ENCODE assay signal across 18 cellular contexts in genomic region chr5:120252839-120253238, GRCh38.
DNase-seq lines count a peak whose midpoint lies in the region; ATAC-seq and TF ChIP-seq lines count a peak whose summit lies in the region.
"Had no signal": no experiment of that assay in that cellular context is flagged by ENCODE, and none has a peak within 500 bp of the region (broad histone marks: within the 10 kb centered on the region; RNA-seq: fewer than 3 reads in every experiment).

No MANE protein-coding gene starts in this region.

- H3K27me3 ChIP-seq in SK-N-SH (ENCODE audit: insufficient read depth) (no peaks in the 10 kb centered on the region), uterus (peaks cover 0 to 2% of the 10 kb centered on the region in 2 donors)
- H3K27me3 ChIP-seq: ovary, suprapubic skin had no signal

- H3K4me1 ChIP-seq in SK-N-SH (ENCODE audit: control insufficient read depth in 1 of 2, insufficient read depth in 2 of 2, low read depth in 1 of 2, low read length in 1 of 2) (peaks cover 0 to 8% of the 10 kb centered on the region in 2 experiments; a peak in 2 of 4 replicates), uterus (no peaks in the 10 kb centered on the region)
- H3K4me1 ChIP-seq: suprapubic skin had no signal

- POLR2A ChIA-PET in SK-N-SH (lab: Yijun Ruan, JAX): no interaction called here

- no peak for TF ChIP-seq EP300 in SK-N-SH (IDR thresholded peaks at IDR 0.05; ENCODE audit: borderline replicate concordance in 1 of 2, low read depth in 1 of 2, low read length in 1 of 2)

- H3K9me2 ChIP-seq in SK-N-SH: no peaks in the 10 kb centered on the region

- TF ChIP-seq CTCF in SK-N-SH (IDR thresholded peaks at IDR 0.05) (no peak), uterus (IDR thresholded peaks at IDR 0.05) (no peak)

- H3K9ac ChIP-seq in SK-N-SH: no peak overlapping the region

- CTCF ChIA-PET in SK-N-SH (lab: Yijun Ruan, JAX): no interaction called here

- H2AFZ ChIP-seq in SK-N-SH (ENCODE audit: low read depth): no peak overlapping the region

- DNase-seq in DMS153 treated with DMSO at 0.1 percent for 48 hours (lab: John Stamatoyannopoulos, UW; ENCODE audit: unreplicated experiment) (peak; percentile 0), DMS153 (lab: John Stamatoyannopoulos, UW) (no peak), NCI-H2029 (lab: John Stamatoyannopoulos, UW) (peak; percentile 8), SK-N-SH (no peak), kidney tubule cell (ENCODE audit: low spot score) (peak; percentile 3), uterus (no peak)
- DNase-seq: activated naive CD8-positive, alpha-beta T cell treated with anti-CD3 and anti-CD28 coated beads, Interleukin-2, amount 50 U/mL, for 24 hours; activated T-cell treated with anti-CD3 and anti-CD28 coated beads, Interleukin-2, amount 50 U/mL, for 1 hour; Calu3; dermis blood vessel endothelial cell; foreskin melanocyte; Karpas-422; NCI-H526 treated with DMSO at 0.1 percent for 48 hours had no signal

- no peak overlapping the region for H3K4me2 ChIP-seq in SK-N-SH

- no peak for TF ChIP-seq POLR2A in uterus (IDR thresholded peaks at IDR 0.05)

- intact Hi-C loops in uterus (cut with DNase I; ENCODE audit: low total_unique reads): no loop called here

- H3K79me2 ChIP-seq in SK-N-SH (ENCODE audit: insufficient read depth): no peaks in the 10 kb centered on the region

- H3K4me3 ChIP-seq in SK-N-SH (ENCODE audit: low read depth in 2 of 2, low read length in 1 of 2) (no peak overlapping the region), uterus (no peak overlapping the region)
- H3K4me3 ChIP-seq: ovary, suprapubic skin had no signal

- peak overlapping the region; percentile 21 to 43; a peak in 2 of 4 replicates for H3K27ac ChIP-seq in SK-N-SH (ENCODE audit: low read depth in 2 of 2, low read length in 1 of 2)
- H3K27ac ChIP-seq in uterus: no peak overlapping the region
- H3K27ac ChIP-seq: 22Rv1, ovary, suprapubic skin had no signal

- H3K36me3 ChIP-seq in SK-N-SH (replicated peaks in 1 of 2; ENCODE audit: control insufficient read depth in 1 of 2, insufficient read depth in 2 of 2, low read length in 1 of 2): no peaks in the 10 kb centered on the region
- H3K36me3 ChIP-seq in uterus: no peaks in the 10 kb centered on the region
- H3K36me3 ChIP-seq: ovary, suprapubic skin had no signal

- ATAC-seq in HG03520 (IDR thresholded peaks at IDR 0.05; ENCODE audit: unreplicated experiment): no peak
- no peak for ATAC-seq in HG02571 (IDR thresholded peaks at IDR 0.05; ENCODE audit: unreplicated experiment)
- ATAC-seq: activated naive CD8-positive, alpha-beta T cell treated with anti-CD3 and anti-CD28 coated beads, Interleukin-2, amount 50 U/mL, for 24 hours had no signal

- H3F3A ChIP-seq in SK-N-SH (replicated peaks; ENCODE audit: insufficient read depth): no peaks in the 10 kb centered on the region

- WGBS in SK-N-SH (ENCODE audit: low lambda C conversion rate): 30% methylated on average over 3 of the region's 3 CpGs

- peak; percentile 8; the same call in 1 of the 2 replicates for TF ChIP-seq RAD21 in SK-N-SH (IDR thresholded peaks at IDR 0.05; ENCODE audit: low read length)

- no peaks in the 10 kb centered on the region for H3K9me3 ChIP-seq in SK-N-SH
- H3K9me3 ChIP-seq in uterus: no peaks in the 10 kb centered on the region
- H3K9me3 ChIP-seq: ovary, suprapubic skin had no signal

- H4K20me1 ChIP-seq in SK-N-SH (ENCODE audit: insufficient read depth): no peaks in the 10 kb centered on the region

TF ChIP-seq in SK-N-SH, 30 proteins besides CTCF, POLR2A, EP300 and RAD21:
- TF ChIP-seq FOXM1 (IDR thresholded peaks at IDR 0.05; ENCODE audit: low read depth) (no peak), NFIC (IDR thresholded peaks at IDR 0.05; ENCODE audit: borderline replicate concordance) (no peak), EZH2phosphoT487 (IDR thresholded peaks at IDR 0.05; ENCODE audit: borderline replicate concordance, low read depth) (no peak), MXI1 (IDR thresholded peaks at IDR 0.05; ENCODE audit: low read depth, low read length) (no peak), PBX3 (IDR thresholded peaks at IDR 0.05) (peak; percentile 63), TCF12 (IDR thresholded peaks at IDR 0.05) (peak; percentile 30; the same call in 1 of the 2 replicates), FOSL2 (IDR thresholded peaks at IDR 0.05; ENCODE audit: borderline replicate concordance, low read depth) (peak; percentile 76; the same call in 1 of the 2 replicates), JUND (IDR thresholded peaks at IDR 0.05) (peak; percentile 55), NRF1 (IDR thresholded peaks at IDR 0.05; ENCODE audit: low read depth, low read length) (no peak), MAX (IDR thresholded peaks at IDR 0.05; ENCODE audit: low read depth) (no peak), RFX5 (IDR thresholded peaks at IDR 0.05; ENCODE audit: low read length) (no peak)

Comparison
In these comparisons a context has a peak if more than half of its experiments do, and no peak if none do; other contexts are left out.
1. DNase-seq: peak in DMS153 treated with DMSO at 0.1 percent for 48 hours (single experiment), NCI-H2029 (single experiment) and kidney tubule cell (single experiment); none in DMS153 (single experiment), SK-N-SH (single experiment) and uterus (0 of 2).
2. H3K27ac ChIP-seq: peak in SK-N-SH (2 of 2); none in uterus (0 of 2).